Comparison of ENCODE assay signal across 12 cellular contexts in the genomic region with DNA sequence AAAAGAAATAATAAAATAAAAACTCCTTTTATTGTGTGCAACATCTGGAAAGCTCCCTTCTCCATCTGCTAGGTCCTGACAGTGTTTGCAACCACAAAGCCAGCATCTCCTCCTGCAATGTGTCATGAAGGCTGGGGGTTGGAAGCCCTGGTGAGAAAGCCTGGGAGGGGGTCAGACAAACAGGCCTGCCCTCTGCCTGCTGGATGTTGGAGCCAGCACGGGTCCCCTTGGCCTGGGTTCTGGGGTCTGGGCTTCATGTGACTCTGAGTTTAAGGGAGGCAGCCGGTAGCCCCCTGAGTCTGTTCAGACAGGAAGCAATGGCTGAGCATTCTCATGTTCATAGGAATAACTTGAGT. TPM values are rescaled to one million over a fixed set of nuclear protein-coding genes. Genes with fewer than 3 reads are reported as not detected.
A peak's percentile ranks its signal among the peaks of the same experiment; 100 is the strongest.
DNase-seq lines count a peak whose midpoint lies in the region; ATAC-seq and TF ChIP-seq lines count a peak whose summit lies in the region.
"Had no signal": no experiment of that assay in that cellular context is flagged by ENCODE, and none has a peak within 500 bp of the region (broad histone marks: within the 10 kb centered on the region; RNA-seq: fewer than 3 reads in every experiment).

No MANE protein-coding gene starts in this region.

- H3K27me3 Mint-ChIP-seq in activated naive CD4-positive, alpha-beta T cell treated with anti-CD3 and anti-CD28 coated beads for 36 hours (ENCODE audit: low read depth): no peaks in the 10 kb centered on the region
- peaks cover 16% of the 10 kb centered on the region for H3K27me3 Mint-ChIP-seq in stimulated activated naive CD8-positive, alpha-beta T cell treated with anti-CD3 and anti-CD28 coated beads, Interleukin-15, Interleukin-2, amounts not matched to agents 100 ng/mL and 50 ng/mL, for 24 hours
- H3K27me3 Mint-ChIP-seq in activated T-helper 2 cell treated with anti-CD3 and anti-CD28 coated beads, Interferon-gamma antibody, Interleukin-2, Interleukin-4, amounts not matched to agents 10 μg/mL and 5 μg/mL and 100 μg/mL, durations not matched to agents 14 hours and 24 hours and 36 hours (ENCODE audit: low read depth): no peaks in the 10 kb centered on the region

- intact Hi-C loops in activated naive CD4-positive, alpha-beta T cell treated with anti-CD3 and anti-CD28 coated beads for 36 hours (cut with micrococcal nuclease): loop anchor here (1.0 kb wide), 1 partner anchor 10 kb away; no protein-coding TSS in a partner anchor
- intact Hi-C loops in activated T-helper 2 cell treated with anti-CD3 and anti-CD28 coated beads, Interferon-gamma antibody, Interleukin-2, Interleukin-4, amounts not matched to agents 10 μg/mL and 5 μg/mL and 100 μg/mL, durations not matched to agents 14 hours and 24 hours and 36 hours (cut with micrococcal nuclease): no loop called here

- H3K4me3 ChIP-seq in WI38 (ENCODE audit: low read depth, low read length) (peak overlapping the region; percentile 46), fibroblast of villous mesenchyme (ENCODE audit: low read depth, low read length) (no peak overlapping the region)

- H3K4me3 Mint-ChIP-seq in activated naive CD4-positive, alpha-beta T cell treated with anti-CD3 and anti-CD28 coated beads for 36 hours: peak overlapping the region; percentile 71
- H3K4me3 Mint-ChIP-seq in stimulated activated naive CD8-positive, alpha-beta T cell treated with anti-CD3 and anti-CD28 coated beads, Interleukin-15, Interleukin-2, amounts not matched to agents 100 ng/mL and 50 ng/mL, for 24 hours: peak overlapping the region; percentile 70
- no peak overlapping the region for H3K4me3 Mint-ChIP-seq in activated T-helper 2 cell treated with anti-CD3 and anti-CD28 coated beads, Interferon-gamma antibody, Interleukin-2, Interleukin-4, amounts not matched to agents 10 μg/mL and 5 μg/mL and 100 μg/mL, durations not matched to agents 14 hours and 24 hours and 36 hours (ENCODE audit: low read depth)
- H3K4me3 Mint-ChIP-seq: central memory CD8-positive, alpha-beta T cell had no signal

- no peaks in the 10 kb centered on the region for H3K9me3 Mint-ChIP-seq in activated naive CD4-positive, alpha-beta T cell treated with anti-CD3 and anti-CD28 coated beads for 36 hours
- no peaks in the 10 kb centered on the region for H3K9me3 Mint-ChIP-seq in stimulated activated naive CD8-positive, alpha-beta T cell treated with anti-CD3 and anti-CD28 coated beads, Interleukin-15, Interleukin-2, amounts not matched to agents 100 ng/mL and 50 ng/mL, for 24 hours
- H3K9me3 Mint-ChIP-seq in activated T-helper 2 cell treated with anti-CD3 and anti-CD28 coated beads, Interferon-gamma antibody, Interleukin-2, Interleukin-4, amounts not matched to agents 10 μg/mL and 5 μg/mL and 100 μg/mL, durations not matched to agents 14 hours and 24 hours and 36 hours: no peaks in the 10 kb centered on the region
- H3K9me3 Mint-ChIP-seq: central memory CD8-positive, alpha-beta T cell had no signal

- CTCF ChIA-PET in activated naive CD4-positive, alpha-beta T cell treated with anti-CD3 and anti-CD28 coated beads for 36 hours (lab: Charles Lee): interaction anchor here (0.8 to 1.4 kb wide), 3 partner anchors 35 to 97 kb away, joined by 3 read pairs; no protein-coding TSS in a partner anchor

- peak; percentile 38 for DNase-seq in activated naive CD4-positive, alpha-beta T cell treated with anti-CD3 and anti-CD28 coated beads for 36 hours
- DNase-seq in activated naive CD4-positive, alpha-beta T cell treated with Interleukin-2 at 50 U/mL for 16 hours: no peak
- peak; percentile 44 for DNase-seq in fibroblast of villous mesenchyme (ENCODE audit: low read depth)
- DNase-seq in activated T-helper 2 cell treated with anti-CD3 and anti-CD28 coated beads, Interferon-gamma antibody, Interleukin-2, Interleukin-4, amounts not matched to agents 10 μg/mL and 5 μg/mL and 100 μg/mL, durations not matched to agents 14 hours and 24 hours and 36 hours (ENCODE audit: low spot score): no peak
- DNase-seq: AML-193, NCI-H226, small intestine had no signal

- H3K27ac Mint-ChIP-seq in activated naive CD4-positive, alpha-beta T cell treated with anti-CD3 and anti-CD28 coated beads for 36 hours: no peak overlapping the region
- no peak overlapping the region for H3K27ac Mint-ChIP-seq in stimulated activated naive CD8-positive, alpha-beta T cell treated with anti-CD3 and anti-CD28 coated beads, Interleukin-15, Interleukin-2, amounts not matched to agents 100 ng/mL and 50 ng/mL, for 24 hours
- H3K27ac Mint-ChIP-seq in activated T-helper 2 cell treated with anti-CD3 and anti-CD28 coated beads, Interferon-gamma antibody, Interleukin-2, Interleukin-4, amounts not matched to agents 10 μg/mL and 5 μg/mL and 100 μg/mL, durations not matched to agents 14 hours and 24 hours and 36 hours: no peak overlapping the region

- ATAC-seq in HG03045 (IDR thresholded peaks at IDR 0.05; ENCODE audit: unreplicated experiment): no peak
- ATAC-seq in HG03095 (IDR thresholded peaks at IDR 0.05; ENCODE audit: unreplicated experiment): no peak

- peaks cover 27% of the 10 kb centered on the region for H3K4me1 Mint-ChIP-seq in activated naive CD4-positive, alpha-beta T cell treated with anti-CD3 and anti-CD28 coated beads for 36 hours (ENCODE audit: low read depth)
- H3K4me1 Mint-ChIP-seq in stimulated activated naive CD8-positive, alpha-beta T cell treated with anti-CD3 and anti-CD28 coated beads, Interleukin-15, Interleukin-2, amounts not matched to agents 100 ng/mL and 50 ng/mL, for 24 hours (ENCODE audit: low read depth): peaks cover 29% of the 10 kb centered on the region
- H3K4me1 Mint-ChIP-seq in activated T-helper 2 cell treated with anti-CD3 and anti-CD28 coated beads, Interferon-gamma antibody, Interleukin-2, Interleukin-4, amounts not matched to agents 10 μg/mL and 5 μg/mL and 100 μg/mL, durations not matched to agents 14 hours and 24 hours and 36 hours (ENCODE audit: low read depth): peaks cover 17% of the 10 kb centered on the region
- H3K4me1 Mint-ChIP-seq: central memory CD8-positive, alpha-beta T cell had no signal

- H3K36me3 Mint-ChIP-seq in activated naive CD4-positive, alpha-beta T cell treated with anti-CD3 and anti-CD28 coated beads for 36 hours (ENCODE audit: low read depth): no peaks in the 10 kb centered on the region
- no peaks in the 10 kb centered on the region for H3K36me3 Mint-ChIP-seq in stimulated activated naive CD8-positive, alpha-beta T cell treated with anti-CD3 and anti-CD28 coated beads, Interleukin-15, Interleukin-2, amounts not matched to agents 100 ng/mL and 50 ng/mL, for 24 hours (ENCODE audit: low read depth)
- H3K36me3 Mint-ChIP-seq in activated T-helper 2 cell treated with anti-CD3 and anti-CD28 coated beads, Interferon-gamma antibody, Interleukin-2, Interleukin-4, amounts not matched to agents 10 μg/mL and 5 μg/mL and 100 μg/mL, durations not matched to agents 14 hours and 24 hours and 36 hours (ENCODE audit: low read depth): no peaks in the 10 kb centered on the region

- TF ChIP-seq CTCF in WI38 (IDR thresholded peaks at IDR 0.05; ENCODE audit: low read depth, low read length) (no peak), fibroblast of villous mesenchyme (IDR thresholded peaks at IDR 0.05; ENCODE audit: insufficient read depth, low read depth, low read length) (no peak)

RNA-seq across cellular contexts. Expression of a gene that starts 33.1 kb away (rescaled TPM):
- total RNA-seq in activated naive CD4-positive, alpha-beta T cell treated with anti-CD3 and anti-CD28 coated beads for 36 hours: 1 to 10 TPM; 2.3 to 2.5 TPM
- 1.3 and 1.9 TPM in 2 replicates for total RNA-seq in fibroblast of villous mesenchyme
- 6.8 and 7.4 TPM in 2 replicates for total RNA-seq in activated T-helper 2 cell treated with anti-CD3 and anti-CD28 coated beads, Interferon-gamma antibody, Interleukin-2, Interleukin-4, amounts not matched to agents 10 μg/mL and 5 μg/mL and 100 μg/mL, durations not matched to agents 14 hours and 24 hours and 36 hours

Comparison
In these comparisons a context has a peak if more than half of its experiments do, and no peak if none do; other contexts are left out.
1. DNase-seq: peak in activated naive CD4-positive, alpha-beta T cell treated with anti-CD3 and anti-CD28 coated beads for 36 hours (single experiment) and fibroblast of villous mesenchyme (single experiment); none in activated naive CD4-positive, alpha-beta T cell treated with Interleukin-2 at 50 U/mL for 16 hours (single experiment) and activated T-helper 2 cell treated with anti-CD3 and anti-CD28 coated beads, Interferon-gamma antibody, Interleukin-2, Interleukin-4, amounts not matched to agents 10 μg/mL and 5 μg/mL and 100 μg/mL, durations not matched to agents 14 hours and 24 hours and 36 hours (single experiment).